Comparison of ENCODE assay signal across 35 cellular contexts in the genomic region with DNA sequence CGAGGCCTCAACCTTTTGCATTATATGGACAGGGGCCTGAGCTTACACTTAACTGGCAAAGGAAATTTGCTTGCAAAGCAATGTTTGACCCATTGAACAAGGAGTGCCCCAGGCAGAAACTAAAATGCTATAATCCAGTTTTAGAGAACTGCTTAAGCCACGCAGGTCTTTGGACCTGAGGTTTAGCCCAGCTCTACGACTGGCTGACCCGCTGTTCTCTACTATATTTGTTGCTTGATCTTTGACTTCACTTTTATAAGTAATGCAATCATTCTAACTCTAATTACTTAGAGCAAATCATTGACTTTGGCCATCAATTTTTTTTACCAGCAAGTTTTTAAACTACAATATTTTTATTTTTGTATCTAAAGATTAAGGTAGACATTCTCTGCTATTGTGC.
"Had no signal": no experiment of that assay in that cellular context is flagged by ENCODE, and none has a peak within 500 bp of the region (broad histone marks: within the 10 kb centered on the region; RNA-seq: fewer than 3 reads in every experiment).

No MANE protein-coding gene starts in this region.

- H3K27me3 ChIP-seq: adrenal gland, ascending aorta, body of pancreas, brain microvascular endothelial cell, breast epithelium, cardiac muscle cell had no signal

- H3K4me1 Mint-ChIP-seq: activated naive CD4-positive, alpha-beta T cell treated with anti-CD3 and anti-CD28 coated beads, Interleukin-2, amount 10 ng/mL, durations not matched to agents 7 days and 5 days; activated naive CD8-positive, alpha-beta T cell treated with anti-CD3 and anti-CD28 coated beads, Interleukin-2, amount 10 ng/mL, durations not matched to agents 7 days and 5 days; central memory CD8-positive, alpha-beta T cell had no signal

- H3K9me3 Mint-ChIP-seq: activated naive CD4-positive, alpha-beta T cell treated with anti-CD3 and anti-CD28 coated beads for 36 hours; activated naive CD4-positive, alpha-beta T cell treated with anti-CD3 and anti-CD28 coated beads, Interleukin-2, amount 10 ng/mL, durations not matched to agents 7 days and 5 days; activated naive CD4-positive, alpha-beta T cell treated with anti-CD3 and anti-CD28 coated beads, Interleukin-2, amount 50 U/mL, for 24 hours; activated naive CD4-positive, alpha-beta T cell treated with anti-CD3 and anti-CD28 coated beads, Interleukin-2, amount 50 U/mL, for 72 hours; activated naive CD8-positive, alpha-beta T cell treated with anti-CD3 and anti-CD28 coated beads, Interleukin-2, amount 10 ng/mL, durations not matched to agents 7 days and 5 days; activated T-cell treated with anti-CD3 and anti-CD28 coated beads, Interleukin-2, amount 50 U/mL, for 4 hours; activated T-helper 1 cell treated with anti-CD3 and anti-CD28 coated beads, Interleukin-12 subunit alpha, Interleukin-12 subunit beta, Interleukin-2, Interleukin-4 antibody, amounts not matched to agents 30 ng/mL and 10 ng/mL and 1 ng/mL, durations not matched to agents 14 hours and 24 hours and 36 hours; brain; central memory CD8-positive, alpha-beta T cell had no signal

- H3K27ac ChIP-seq: adrenal gland, ascending aorta, body of pancreas, brain microvascular endothelial cell, breast epithelium, cardiac muscle cell had no signal

- DNase-seq: activated effector memory CD4-positive, alpha-beta T cell treated with anti-CD3 and anti-CD28 coated beads, Interleukin-2, amount 50 U/mL, for 16 hours; activated effector memory CD4-positive, alpha-beta T cell treated with Interleukin-2 at 50 U/mL for 16 hours; activated gamma-delta T cell; activated gamma-delta T cell treated with Interleukin-2 at 50 U/mL for 16 hours; activated naive CD4-positive, alpha-beta T cell; activated naive CD4-positive, alpha-beta T cell treated with anti-CD3 and anti-CD28 coated beads for 36 hours; activated naive CD4-positive, alpha-beta T cell treated with anti-CD3 and anti-CD28 coated beads, Interleukin-2, amount 10 ng/mL, durations not matched to agents 7 days and 5 days; activated naive CD4-positive, alpha-beta T cell treated with anti-CD3 and anti-CD28 coated beads, Interleukin-2, amount 50 U/mL, for 16 hours; activated naive CD4-positive, alpha-beta T cell treated with Interleukin-2 at 50 U/mL for 16 hours; activated naive CD8-positive, alpha-beta T cell treated with anti-CD3 and anti-CD28 coated beads, Interleukin-2, amount 10 ng/mL, durations not matched to agents 7 days and 5 days; activated T-cell treated with anti-CD3 and anti-CD28 coated beads for 4 hours; activated T-cell treated with anti-CD3 and anti-CD28 coated beads, Interleukin-2, amount 50 U/mL, for 1 hour; activated T-cell treated with anti-CD3 and anti-CD28 coated beads, Interleukin-2, amount 50 U/mL, for 4 hours; activated T-cell treated with anti-CD3 and anti-CD28 coated beads, Interleukin-2, amount 50 U/mL, for 48 hours; activated T-cell treated with anti-CD3 and anti-CD28 coated beads, Interleukin-2, amount 50 U/mL, for 72 hours; adrenal gland; amniotic stem cell; amygdala; anterior cingulate cortex; aorta; body of pancreas; brain microvascular endothelial cell; caudate nucleus; central memory CD4-positive, alpha-beta T cell; cerebellar nuclear complex had no signal

- H3K27ac Mint-ChIP-seq: activated naive CD4-positive, alpha-beta T cell treated with anti-CD3 and anti-CD28 coated beads for 36 hours; activated naive CD4-positive, alpha-beta T cell treated with anti-CD3 and anti-CD28 coated beads, Interleukin-2, amount 10 ng/mL, durations not matched to agents 7 days and 5 days; activated naive CD8-positive, alpha-beta T cell; activated naive CD8-positive, alpha-beta T cell treated with anti-CD3 and anti-CD28 coated beads, Interleukin-2, amount 10 ng/mL, durations not matched to agents 7 days and 5 days; activated T-cell treated with anti-CD3 and anti-CD28 coated beads, Interleukin-2, amount 50 U/mL, for 72 hours; activated T-helper 1 cell treated with anti-CD3 and anti-CD28 coated beads, Interleukin-12 subunit alpha, Interleukin-12 subunit beta, Interleukin-2, Interleukin-4 antibody, amounts not matched to agents 30 ng/mL and 10 ng/mL and 1 ng/mL, durations not matched to agents 14 hours and 24 hours and 36 hours; activated T-helper 17 cell treated with anti-CD3 and anti-CD28 coated beads, Interleukin-2, amount 50 U/mL, for 72 hours; brain had no signal

- H3K9me3 ChIP-seq: adrenal gland, ascending aorta, body of pancreas, breast epithelium had no signal

- H3K36me3 Mint-ChIP-seq: activated naive CD4-positive, alpha-beta T cell treated with anti-CD3 and anti-CD28 coated beads, Interleukin-2, amount 10 ng/mL, durations not matched to agents 7 days and 5 days; activated naive CD4-positive, alpha-beta T cell treated with anti-CD3 and anti-CD28 coated beads, Interleukin-2, amount 50 U/mL, for 24 hours; activated naive CD4-positive, alpha-beta T cell treated with anti-CD3 and anti-CD28 coated beads, Interleukin-2, amount 50 U/mL, for 72 hours; activated naive CD8-positive, alpha-beta T cell treated with anti-CD3 and anti-CD28 coated beads, Interleukin-2, amount 10 ng/mL, durations not matched to agents 7 days and 5 days; brain had no signal

- H3K4me1 ChIP-seq: body of pancreas had no signal

- ATAC-seq: body of pancreas had no signal

- H3K36me3 ChIP-seq: adrenal gland, ascending aorta, brain microvascular endothelial cell, breast epithelium, cardiac muscle cell had no signal

- H3K4me3 Mint-ChIP-seq: activated naive CD4-positive, alpha-beta T cell treated with anti-CD3 and anti-CD28 coated beads for 36 hours; activated naive CD4-positive, alpha-beta T cell treated with anti-CD3 and anti-CD28 coated beads, Interleukin-2, amount 10 ng/mL, durations not matched to agents 7 days and 5 days; activated naive CD4-positive, alpha-beta T cell treated with anti-CD3 and anti-CD28 coated beads, Interleukin-2, amount 50 U/mL, for 24 hours; activated naive CD8-positive, alpha-beta T cell; activated naive CD8-positive, alpha-beta T cell treated with anti-CD3 and anti-CD28 coated beads, Interleukin-2, amount 10 ng/mL, durations not matched to agents 7 days and 5 days; activated T-cell treated with anti-CD3 and anti-CD28 coated beads, Interleukin-2, amount 50 U/mL, for 4 hours; activated T-helper 1 cell treated with anti-CD3 and anti-CD28 coated beads, Interleukin-12 subunit alpha, Interleukin-12 subunit beta, Interleukin-2, Interleukin-4 antibody, amounts not matched to agents 30 ng/mL and 10 ng/mL and 1 ng/mL, durations not matched to agents 14 hours and 24 hours and 36 hours; brain; central memory CD8-positive, alpha-beta T cell had no signal

- H3K4me3 ChIP-seq: adrenal gland, ascending aorta, body of pancreas, breast epithelium, cardiac muscle cell had no signal

- H3K27me3 Mint-ChIP-seq: activated naive CD4-positive, alpha-beta T cell treated with anti-CD3 and anti-CD28 coated beads, Interleukin-2, amount 50 U/mL, for 24 hours; brain had no signal
